In the genomic region with DNA sequence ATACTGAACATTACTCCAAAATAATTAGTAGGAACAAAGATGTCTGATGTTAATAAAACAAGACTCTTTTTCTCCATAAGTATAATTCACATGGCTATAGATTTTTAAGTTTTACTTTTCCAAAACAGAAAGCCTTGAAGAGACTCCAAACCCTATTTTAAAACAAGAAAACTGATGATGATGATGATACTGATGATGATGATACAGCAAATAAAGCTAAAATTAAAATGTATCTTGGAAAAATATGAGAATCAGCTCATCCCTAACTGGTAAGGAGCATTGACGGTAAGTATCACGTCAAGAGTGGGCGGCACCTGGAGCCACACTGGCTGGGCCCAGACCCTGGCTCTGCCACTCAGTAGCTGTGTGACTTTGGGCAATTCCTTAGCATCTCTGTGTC, we compare ENCODE assay signal across 37 cellular contexts. TPM values are rescaled to one million over a fixed set of nuclear protein-coding genes. Genes with fewer than 3 reads are reported as not detected.
DNase-seq lines count a peak whose midpoint lies in the region; ATAC-seq, FAIRE-seq and TF ChIP-seq lines count a peak whose summit lies in the region.
"Had no signal": no experiment of that assay in that cellular context is flagged by ENCODE, and none has a peak within 500 bp of the region (broad histone marks: within the 10 kb centered on the region; RNA-seq: fewer than 3 reads in every experiment).

No MANE protein-coding gene starts in this region.

- no peak for FAIRE-seq in HepG2 (lab: Jason Lieb, UNC)
- FAIRE-seq in K562 (lab: Jason Lieb, UNC): no peak
- FAIRE-seq: A204.1, A549, D721Med had no signal

- intact Hi-C loops in HepG2 (cut with micrococcal nuclease; ENCODE audit: unreplicated experiment) (no loop called here), right lobe of liver (cut with DNase I) (no loop called here), K562 (cut with micrococcal nuclease) (no loop called here), testis (cut with DNase I; ENCODE audit: low total_unique reads) (no loop called here)

- peaks cover 10% of the 10 kb centered on the region; the same call in 1 of the 2 replicates for H3K4me1 ChIP-seq in HepG2 (ENCODE audit: insufficient read depth, low read length)
- no peaks in the 10 kb centered on the region for H3K4me1 ChIP-seq in right lobe of liver
- no peaks in the 10 kb centered on the region; a peak in 1 of 5 replicates for H3K4me1 ChIP-seq in K562 (replicated peaks in 1 of 2; ENCODE audit: control insufficient read depth in 2 of 2, insufficient read depth in 2 of 2, low read length in 2 of 2)
- no peaks in the 10 kb centered on the region for H3K4me1 ChIP-seq in testis
- H3K4me1 ChIP-seq: A549; BE2C; BLaER1 treated with 17β-estradiol and CSF1 and Interleukin-3, amounts not matched to agents 10 nM and 100 nM; Caco-2 had no signal

- H3K9me1 ChIP-seq in K562 (ENCODE audit: control insufficient read depth, insufficient read depth, low read length): no peaks in the 10 kb centered on the region

- DNase-seq in HepG2 (ENCODE audit: low spot score): no peak
- DNase-seq in right lobe of liver: no peak
- no peak for DNase-seq in K562 (ENCODE audit: extremely low read depth in 1 of 4, low spot score in 3 of 4)
- DNase-seq in osteocyte (ENCODE audit: extremely low spot score, unreplicated experiment): peak; percentile 36
- peak; percentile 3 for DNase-seq in superior temporal gyrus (ENCODE audit: extremely low spot score)
- no peak for DNase-seq in UCSD-AML1 (lab: John Stamatoyannopoulos, UW; ENCODE audit: unreplicated experiment)
- DNase-seq in cerebellar cortex (ENCODE audit: low spot score): no peak
- DNase-seq in testis: no peak
- DNase-seq: 8988T; ACHN; AML-193; BE2C; C1 segment of cervical spinal cord; Caco-2; Calu3; CD4-positive, alpha-beta memory T cell; CD4-positive, alpha-beta T cell; CD4-positive, CD25-positive, alpha-beta regulatory T cell; CD8-positive, alpha-beta memory T cell; CD8-positive, alpha-beta T cell; COR-L47; DMS 273 treated with DMSO at 0.1 percent for 48 hours; DMS153; DMS53; DMS79; DMS79 treated with DMSO at 0.1 percent for 48 hours; DND-41; EL had no signal

- no peaks in the 10 kb centered on the region for H3K9me3 Mint-ChIP-seq in osteocyte (ENCODE audit: unreplicated experiment)
- H3K9me3 Mint-ChIP-seq: CD4-positive, alpha-beta T cell; CD8-positive, alpha-beta T cell had no signal

- no peak overlapping the region for H3K4me3 ChIP-seq in HepG2 (replicated peaks in 1 of 3; ENCODE audit: insufficient read depth in 1 of 3, low read depth in 2 of 3, low read length in 3 of 3)
- no peak overlapping the region for H3K4me3 ChIP-seq in right lobe of liver
- no peak overlapping the region for H3K4me3 ChIP-seq in K562
- no peak overlapping the region for H3K4me3 ChIP-seq in testis
- H3K4me3 ChIP-seq: A549; BLaER1; BLaER1 treated with 17β-estradiol and CSF1 and Interleukin-3, amounts not matched to agents 10 nM and 100 nM had no signal

- BruUV-seq in HepG2 (replicated peaks; lab: Mats Ljungman, UMichigan): no TSS peak
- no TSS peak for BruUV-seq in K562 (replicated peaks; lab: Mats Ljungman, UMichigan)

- CTCF ChIA-PET in HepG2 (lab: Yijun Ruan, JAX; ENCODE audit: low intra/inter-chr PET ratio, low total read pairs) (no interaction called here), K562 (lab: Yijun Ruan, JAX; ENCODE audit: low intra/inter-chr PET ratio) (no interaction called here)

- H2AFZ ChIP-seq in HepG2 (ENCODE audit: low read length): no peak overlapping the region
- H2AFZ ChIP-seq in K562 (ENCODE audit: low read depth, low read length): no peak overlapping the region

- H3K79me2 ChIP-seq in HepG2 (ENCODE audit: insufficient read depth, low read length): no peaks in the 10 kb centered on the region
- no peaks in the 10 kb centered on the region for H3K79me2 ChIP-seq in K562 (ENCODE audit: control insufficient read depth, insufficient read depth, low read length)

- no peaks in the 10 kb centered on the region for H3K4me1 Mint-ChIP-seq in osteocyte (ENCODE audit: unreplicated experiment)
- H3K4me1 Mint-ChIP-seq: B cell; CD14-positive monocyte; CD4-positive, alpha-beta memory T cell; CD8-positive, alpha-beta memory T cell had no signal

- no peak overlapping the region for H3K27ac Mint-ChIP-seq in osteocyte (ENCODE audit: unreplicated experiment)
- H3K27ac Mint-ChIP-seq: B cell; CD4-positive, alpha-beta T cell; CD4-positive, CD25-positive, alpha-beta regulatory T cell; CD8-positive, alpha-beta T cell had no signal

- POLR2A ChIA-PET in HepG2 (lab: Yijun Ruan, JAX) (no interaction called here), K562 (lab: Yijun Ruan, JAX) (no interaction called here)

- H3K27me3 ChIP-seq in HepG2 (ENCODE audit: control insufficient read depth in 1 of 2, insufficient read depth in 2 of 2, low read length in 2 of 2): peaks cover 0 to 3% of the 10 kb centered on the region in 2 experiments; a peak in 1 of 5 replicates
- H3K27me3 ChIP-seq in right lobe of liver: no peaks in the 10 kb centered on the region
- no peaks in the 10 kb centered on the region for H3K27me3 ChIP-seq in K562 (ENCODE audit: control insufficient read depth in 2 of 2, insufficient read depth in 2 of 2, low read length in 2 of 2)
- no peaks in the 10 kb centered on the region for H3K27me3 ChIP-seq in testis
- H3K27me3 ChIP-seq: BE2C; BLaER1; BLaER1 treated with 17β-estradiol and CSF1 and Interleukin-3, amounts not matched to agents 10 nM and 100 nM had no signal

- H3K27me3 Mint-ChIP-seq in osteocyte (ENCODE audit: unreplicated experiment): no peaks in the 10 kb centered on the region
- H3K27me3 Mint-ChIP-seq: CD4-positive, alpha-beta T cell had no signal

- H3K36me3 ChIP-seq in HepG2 (replicated peaks in 1 of 2; ENCODE audit: control insufficient read depth in 1 of 2, insufficient read depth in 2 of 2, low read length in 2 of 2): no peaks in the 10 kb centered on the region
- no peaks in the 10 kb centered on the region for H3K36me3 ChIP-seq in right lobe of liver
- no peaks in the 10 kb centered on the region for H3K36me3 ChIP-seq in K562 (ENCODE audit: control insufficient read depth, insufficient read depth, low read length)
- no peaks in the 10 kb centered on the region for H3K36me3 ChIP-seq in testis (ENCODE audit: low read depth, missing control alignments)
- H3K36me3 ChIP-seq: BE2C had no signal

- H3K4me2 ChIP-seq in HepG2 (ENCODE audit: low read depth, low read length) (no peak overlapping the region), K562 (ENCODE audit: insufficient read depth, low read length) (no peak overlapping the region)
- H3K4me2 ChIP-seq: A549; BLaER1; BLaER1 treated with 17β-estradiol and CSF1 and Interleukin-3, amounts not matched to agents 10 nM and 100 nM had no signal

- no peak for ATAC-seq in HepG2
- ATAC-seq in right lobe of liver: no peak
- ATAC-seq in K562: no peak
- ATAC-seq: A549; CD8-positive, alpha-beta T cell had no signal

- no peak overlapping the region for H3K27ac ChIP-seq in HepG2 (ENCODE audit: extremely low read length, insufficient read depth, low read length)
- H3K27ac ChIP-seq in right lobe of liver: no peak overlapping the region
- H3K27ac ChIP-seq in K562 (ENCODE audit: extremely low read depth, low read depth, low read length): no peak overlapping the region
- no peak overlapping the region for H3K27ac ChIP-seq in testis
- H3K27ac ChIP-seq: 22Rv1; A549; BLaER1; BLaER1 treated with 17β-estradiol and CSF1 and Interleukin-3, amounts not matched to agents 10 nM and 100 nM; C4-2B had no signal

- H3K36me3 Mint-ChIP-seq in osteocyte (ENCODE audit: unreplicated experiment): peaks cover 9% of the 10 kb centered on the region
- H3K36me3 Mint-ChIP-seq: CD8-positive, alpha-beta T cell had no signal

- in situ Hi-C loops in HepG2 (cut with HindIII; ENCODE audit: extremely low pct_ligation_motif_present, low pct_unique_long_range_greater_than_20kb): no loop called here
- in situ Hi-C loops in K562 (cut with MboI): no loop called here

- WGBS in HepG2 (ENCODE audit: low lambda C conversion rate): 90% methylated on average over 3 of the region's 3 CpGs
- WGBS in right lobe of liver (ENCODE audit: insufficient coverage, low coverage, low lambda C conversion rate, missing lambda C conversion rate): 93% methylated on average over 3 of the region's 3 CpGs
- WGBS in K562 (ENCODE audit: insufficient coverage, low coverage, missing lambda C conversion rate): 69% methylated on average over 3 of the region's 3 CpGs
- WGBS in testis, 2 donors: 93 to 98% methylated on average over 3 of the region's 3 CpGs

- H3K9me3 ChIP-seq in HepG2 (ENCODE audit: low read length): no peaks in the 10 kb centered on the region
- H3K9me3 ChIP-seq in right lobe of liver: no peaks in the 10 kb centered on the region
- no peaks in the 10 kb centered on the region for H3K9me3 ChIP-seq in K562 (replicated peaks; ENCODE audit: control insufficient read depth, insufficient read depth, low read depth, low read length)
- H3K9me3 ChIP-seq in testis: no peaks in the 10 kb centered on the region
- H3K9me3 ChIP-seq: A549, BE2C, Caco-2 had no signal

- TF ChIP-seq EP300 in HepG2 (IDR thresholded peaks at IDR 0.05; ENCODE audit: low read depth in 2 of 2, low read length in 2 of 2) (no peak), HepG2 (CRISPR knock-in tag; IDR thresholded peaks at IDR 0.05; ENCODE audit: borderline replicate concordance) (no peak), K562 (IDR thresholded peaks at IDR 0.05; ENCODE audit: low read length) (no peak)

- no peaks in the 10 kb centered on the region for H4K20me1 ChIP-seq in HepG2 (ENCODE audit: insufficient read depth, low read length)
- H4K20me1 ChIP-seq in K562 (replicated peaks; ENCODE audit: control insufficient read depth, insufficient read depth, low read length): no peaks in the 10 kb centered on the region
- H4K20me1 ChIP-seq: BLaER1; BLaER1 treated with 17β-estradiol and CSF1 and Interleukin-3, amounts not matched to agents 10 nM and 100 nM had no signal

- no peak overlapping the region for H3K4me3 Mint-ChIP-seq in osteocyte (ENCODE audit: unreplicated experiment)
- H3K4me3 Mint-ChIP-seq: B cell; CD14-positive monocyte; CD4-positive, alpha-beta memory T cell; CD4-positive, alpha-beta T cell; CD4-positive, CD25-positive, alpha-beta regulatory T cell; CD8-positive, alpha-beta memory T cell; CD8-positive, alpha-beta T cell had no signal

- no peak overlapping the region for H3K9ac ChIP-seq in HepG2 (ENCODE audit: insufficient read depth, low read depth, low read length)
- H3K9ac ChIP-seq in K562 (ENCODE audit: insufficient read depth in 1 of 2, low read depth in 2 of 2, low read length in 2 of 2): no peak overlapping the region
- H3K9ac ChIP-seq: BLaER1; BLaER1 treated with 17β-estradiol and CSF1 and Interleukin-3, amounts not matched to agents 10 nM and 100 nM had no signal

- no peak for TF ChIP-seq CTCF in HepG2 (CRISPR knock-in tag; IDR thresholded peaks at IDR 0.05)
- TF ChIP-seq CTCF in right lobe of liver (IDR thresholded peaks at IDR 0.05): no peak
- TF ChIP-seq CTCF in K562 (IDR thresholded peaks at IDR 0.05 in 2 of 3, conservative IDR thresholded peaks at IDR 0.05 in 1 of 3; ENCODE audit: insufficient read depth in 2 of 3, low read depth in 1 of 3, low read length in 3 of 3): no peak
- no peak for TF ChIP-seq CTCF in osteocyte (IDR thresholded peaks at IDR 0.05)
- no peak for TF ChIP-seq CTCF in testis (IDR thresholded peaks at IDR 0.05)

- TF ChIP-seq RAD21 in HepG2 (CRISPR knock-in tag; IDR thresholded peaks at IDR 0.05) (no peak), K562 (CRISPR knock-in tag; conservative IDR thresholded peaks at IDR 0.05 in 1 of 2, IDR thresholded peaks at IDR 0.05 in 1 of 2) (no peak)

- TF ChIP-seq POLR2A in HepG2 (IDR thresholded peaks at IDR 0.05; ENCODE audit: insufficient read depth in 1 of 2, low read depth in 2 of 2, low read length in 2 of 2) (no peak), right lobe of liver (IDR thresholded peaks at IDR 0.05) (no peak), K562 (conservative IDR thresholded peaks at IDR 0.05) (no peak), testis (IDR thresholded peaks at IDR 0.05) (no peak)

RNA-seq across cellular contexts. Expression of a gene that starts 39.6 kb away (rescaled TPM):
- total RNA-seq in HepG2 (2016; rRNA removed; fragmentation: Illumina TruSeq; extraction: Trizol) (214 and 258 TPM in 2 replicates), right lobe of liver (100 to 1,000 TPM; 103 to 520 (median 191) TPM), K562 (2014; rRNA removed) (11.3 and 16.6 TPM in 2 replicates), K562 (2014; rRNA removed; fragmentation: Illumina TruSeq; extraction: Trizol) (9.3 and 11.0 TPM in 2 replicates), K562 (2015; rRNA removed; fragmentation: Illumina TruSeq; extraction: Trizol) (6.2 and 8.0 TPM in 2 replicates), K562 (2021) (8.3 and 11.1 TPM in 2 replicates), osteocyte (9.3 and 11.9 TPM in 2 replicates), testis (10 to 100 TPM; 48.8 to 87.2 TPM)
- total RNA-seq in HepG2 (2016; cell fraction: cytosol; rRNA removed; fragmentation: Illumina TruSeq; extraction: Trizol; ENCODE audit: low read depth): 123 and 125 TPM in 2 replicates
- total RNA-seq in HepG2 (2016; cell fraction: insoluble cytoplasmic fraction; rRNA removed; fragmentation: Illumina TruSeq; extraction: Trizol): 231 and 299 TPM in 2 replicates
- total RNA-seq in HepG2 (2016; cell fraction: membrane; rRNA removed; fragmentation: Illumina TruSeq; extraction: Trizol): 120 and 130 TPM in 2 replicates
- total RNA-seq in HepG2 (2016; cell fraction: nucleus; rRNA removed; fragmentation: Illumina TruSeq; extraction: Trizol): 161 and 168 TPM in 2 replicates
- polyA plus RNA-seq in HepG2 (2011; rRNA removed) (610 and 719 TPM in 2 replicates), K562 (2011; rRNA removed) (16.7 and 29.0 TPM in 2 replicates), K562 (2014; fragmentation: Illumina TruSeq; extraction: Trizol) (14.9 and 20.5 TPM in 2 replicates), K562 (2014; fragmentation: Nextera tagmentation; extraction: Ambion mirVana) (10 to 100 TPM; 17.4 to 23.1 TPM), K562 (2014; rRNA removed) (28.8 and 35.7 TPM in 2 replicates), testis (ENCODE audit: insufficient read depth, low read depth, low replicate concordance) (31.3 TPM)
- 553 and 655 TPM in 2 replicates for polyA plus RNA-seq in HepG2 (2011; cell fraction: cytosol; rRNA removed)
- 354 and 556 TPM in 2 replicates for polyA plus RNA-seq in HepG2 (2011; cell fraction: nucleus; rRNA removed)
- polyA plus RNA-seq in HepG2 (2012): 144 and 150 TPM in 2 replicates
- 39.6 and 40.9 TPM in 2 replicates for polyA plus RNA-seq in HepG2 (2016; cell fraction: cytosol; fragmentation: Illumina TruSeq; extraction: Trizol; ENCODE audit: low read depth)
- polyA plus RNA-seq in HepG2 (2016; cell fraction: insoluble cytoplasmic fraction; fragmentation: Illumina TruSeq; extraction: Trizol; ENCODE audit: low read depth): 355 and 371 TPM in 2 replicates
- polyA plus RNA-seq in HepG2 (2016; cell fraction: membrane; fragmentation: Illumina TruSeq; extraction: Trizol; ENCODE audit: low read depth): 61.5 and 69.8 TPM in 2 replicates
- 375 and 408 TPM in 2 replicates for polyA plus RNA-seq in HepG2 (2016; cell fraction: nucleus; fragmentation: Illumina TruSeq; extraction: Trizol; ENCODE audit: insufficient read depth, low read depth)
- 143 and 451 TPM in 2 replicates for polyA minus RNA-seq in HepG2 (2011; rRNA and poly(A)+ RNA removed; ENCODE audit: low replicate concordance)
- polyA minus RNA-seq in HepG2 (2011; cell fraction: cytosol; rRNA and poly(A)+ RNA removed): 138 and 177 TPM in 2 replicates
- polyA minus RNA-seq in HepG2 (2011; cell fraction: nucleus; rRNA and poly(A)+ RNA removed): 115 and 276 TPM in 2 replicates
- total RNA-seq in K562 (2011; cell fraction: chromatin; rRNA removed; ENCODE audit: low replicate concordance): 13.4 and 28.3 TPM in 2 replicates
- 27.2 and 33.5 TPM in 2 replicates for total RNA-seq in K562 (2011; cell fraction: nucleolus; rRNA removed)
- 24.2 and 26.6 TPM in 2 replicates for total RNA-seq in K562 (2011; cell fraction: nucleoplasm; rRNA removed)
- polyA plus RNA-seq in K562 (2011; cell fraction: cytosol; rRNA removed): 22.2 and 66.4 TPM in 2 replicates
- 29.5 and 79.3 TPM in 2 replicates for polyA plus RNA-seq in K562 (2011; cell fraction: nucleus; rRNA removed)
- polyA plus RNA-seq in K562 (2012): 20.6 and 22.3 TPM in 2 replicates
- polyA minus RNA-seq in K562 (2011; rRNA and poly(A)+ RNA removed): 8.8 and 21.6 TPM in 2 replicates
- 6.0 and 9.3 TPM in 2 replicates for polyA minus RNA-seq in K562 (2011; cell fraction: cytosol; rRNA and poly(A)+ RNA removed)
- 38.2 and 39.5 TPM in 2 replicates for polyA minus RNA-seq in K562 (2011; cell fraction: nucleus; rRNA and poly(A)+ RNA removed)

Comparison
In these comparisons a context has a peak if more than half of its experiments do, and no peak if none do; other contexts are left out.
1. DNase-seq: peak in osteocyte (single experiment) and superior temporal gyrus (single experiment); none in HepG2 (single experiment), right lobe of liver (0 of 3), K562 (0 of 4), UCSD-AML1 (single experiment), cerebellar cortex (single experiment) and testis (single experiment).